8 cellular contexts compared by ENCODE assay signal in the genomic region with DNA sequence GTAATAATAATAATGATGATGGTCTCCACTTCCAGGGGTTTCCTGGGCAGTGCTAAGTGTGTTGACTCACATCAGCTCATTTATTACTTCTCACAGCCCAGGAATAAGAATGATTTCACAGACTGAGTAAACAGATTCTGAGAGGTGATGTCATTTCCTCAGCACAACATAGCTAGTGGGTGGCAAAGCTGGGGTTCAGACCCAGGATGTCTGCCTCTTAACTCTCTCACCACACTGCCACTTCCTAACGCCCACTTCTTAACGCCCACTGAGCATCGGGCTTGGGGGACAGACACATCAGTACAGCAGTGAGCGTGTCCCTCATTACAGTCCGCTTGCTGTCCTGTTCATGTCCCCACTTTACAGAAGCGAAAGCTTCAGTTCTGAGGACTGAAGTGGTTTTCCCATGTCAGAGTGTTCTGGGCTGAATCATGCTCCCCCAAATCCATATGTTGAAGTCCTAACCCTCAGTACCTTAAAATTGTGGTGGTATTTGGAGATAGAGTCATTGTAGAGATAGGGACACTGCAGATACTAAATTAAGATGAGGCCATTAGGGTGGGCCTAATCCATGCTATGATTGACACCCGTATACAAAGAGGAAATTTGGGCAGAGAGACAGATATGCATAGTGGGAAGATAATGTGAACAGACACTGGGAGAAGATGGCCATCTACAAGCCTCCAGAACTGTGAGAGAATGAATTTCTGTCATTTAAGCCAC.
DNase-seq lines count a peak whose midpoint lies in the region; ATAC-seq and TF ChIP-seq lines count a peak whose summit lies in the region.

No MANE protein-coding gene starts in this region.

- ATAC-seq in GM18870 (IDR thresholded peaks at IDR 0.05; ENCODE audit: unreplicated experiment) = peak; percentile 66

- TF ChIP-seq CTCF in Peyer's patch (IDR thresholded peaks at IDR 0.05) = no peak
- no peak for TF ChIP-seq CTCF in thyroid gland (IDR thresholded peaks at IDR 0.05)

- intact Hi-C loops in thyroid gland (cut with DNase I) = no loop called here

- WGBS in thyroid gland, 2 donors = 57 to 73% methylated on average over 7 of the region's 7 CpGs

- H3K4me1 ChIP-seq in Peyer's patch = no peaks in the 10 kb centered on the region
- peaks cover 33% of the 10 kb centered on the region for H3K4me1 ChIP-seq in skeletal muscle satellite cell (ENCODE audit: control insufficient read depth, insufficient read depth, low read length)
- no peaks in the 10 kb centered on the region for H3K4me1 ChIP-seq in thyroid gland

- H3K4me2 ChIP-seq in skeletal muscle satellite cell (ENCODE audit: low read length) = peak overlapping the region; percentile 1

- peak overlapping the region; percentile 14 for H3K9ac ChIP-seq in skeletal muscle satellite cell (ENCODE audit: low read depth, low read length)

- DNase-seq in Peyer's patch (peak in 2 of 3 donors; percentile 67 to 73), Kasumi-1 (lab: John Stamatoyannopoulos, UW) (no peak), NOMO-1 (lab: John Stamatoyannopoulos, UW; ENCODE audit: unreplicated experiment in 2 of 2) (no peak), NCI-H748 (lab: John Stamatoyannopoulos, UW; ENCODE audit: unreplicated experiment) (no peak), thyroid gland (no peak)
- DNase-seq in activated naive CD8-positive, alpha-beta T cell treated with anti-CD3 and anti-CD28 coated beads, Interleukin-2, amount 50 U/mL, for 16 hours (ENCODE audit: low read depth, low spot score) = peak; percentile 48

- H3K36me3 ChIP-seq in Peyer's patch (no peaks in the 10 kb centered on the region), skeletal muscle satellite cell (ENCODE audit: insufficient read depth, low read length) (no peaks in the 10 kb centered on the region), thyroid gland (no peaks in the 10 kb centered on the region)

- H3K27me3 ChIP-seq in Peyer's patch = no peaks in the 10 kb centered on the region
- peaks cover 6% of the 10 kb centered on the region for H3K27me3 ChIP-seq in skeletal muscle satellite cell (ENCODE audit: control insufficient read depth, insufficient read depth, low read length)
- no peaks in the 10 kb centered on the region for H3K27me3 ChIP-seq in thyroid gland

- H3K4me3 ChIP-seq in Peyer's patch (no peak overlapping the region), skeletal muscle satellite cell (ENCODE audit: low read length) (no peak overlapping the region), thyroid gland (replicated peaks in 1 of 3) (no peak overlapping the region)

- H3K27ac ChIP-seq in Peyer's patch = peak overlapping the region in 2 of 4 donors; percentile 0 to 46
- no peak overlapping the region for H3K27ac ChIP-seq in thyroid gland

- H3K9me3 ChIP-seq in Peyer's patch (no peaks in the 10 kb centered on the region), skeletal muscle satellite cell (replicated peaks; ENCODE audit: low read length) (no peaks in the 10 kb centered on the region), thyroid gland (no peaks in the 10 kb centered on the region)

- TF ChIP-seq POLR2A in Peyer's patch (IDR thresholded peaks at IDR 0.05) (no peak), thyroid gland (IDR thresholded peaks at IDR 0.05) (no peak)

Comparison
In these comparisons a context has a peak if more than half of its experiments do, and no peak if none do; other contexts are left out.
1. DNase-seq: peak in Peyer's patch (2 of 3) and activated naive CD8-positive, alpha-beta T cell treated with anti-CD3 and anti-CD28 coated beads, Interleukin-2, amount 50 U/mL, for 16 hours (single experiment); none in Kasumi-1 (0 of 2), NOMO-1 (0 of 2), NCI-H748 (single experiment) and thyroid gland (0 of 2).